In the genomic region with DNA sequence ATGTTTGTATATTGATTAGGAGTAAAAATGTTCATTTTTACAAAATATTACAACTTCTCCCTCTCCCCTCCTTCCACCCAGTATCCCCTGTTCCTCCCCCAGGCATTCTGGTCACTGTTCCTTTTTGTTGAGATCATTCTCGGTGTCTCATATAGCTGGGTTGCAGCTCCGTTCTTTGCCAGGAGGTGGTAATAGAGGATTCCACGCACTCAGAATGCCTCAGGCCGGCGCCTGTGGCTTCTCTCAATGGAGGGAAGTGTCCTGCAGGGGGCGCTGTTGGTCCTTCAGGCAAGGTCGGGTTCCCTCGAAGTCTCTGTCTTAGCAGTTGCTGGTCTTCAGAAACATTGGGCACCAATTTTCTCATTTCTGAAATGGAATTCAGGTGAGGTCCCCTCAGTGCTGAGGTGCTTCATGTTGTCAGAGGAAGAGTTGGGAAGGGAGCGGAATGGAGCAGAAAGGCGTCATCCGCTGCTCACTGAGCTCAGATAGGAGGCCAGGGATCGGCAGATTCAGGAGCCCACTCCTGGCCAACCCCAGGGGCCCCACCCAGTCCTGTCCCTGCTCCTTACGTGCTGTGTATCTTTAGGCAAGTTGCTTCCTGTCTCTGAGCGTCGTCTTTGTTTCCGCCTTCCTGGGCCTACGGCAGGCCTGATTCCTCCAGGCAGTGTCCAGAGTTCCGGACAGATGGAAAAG, we compare ENCODE assay signal across 9 cellular contexts. TPM values are rescaled to one million over a fixed set of nuclear protein-coding genes. Genes with fewer than 3 reads are reported as not detected.
A peak's percentile ranks its signal among the peaks of the same experiment; 100 is the strongest.
DNase-seq lines count a peak whose midpoint lies in the region; ATAC-seq and TF ChIP-seq lines count a peak whose summit lies in the region.
"Had no signal": no experiment of that assay in that cellular context is flagged by ENCODE, and none has a peak within 500 bp of the region (broad histone marks: within the 10 kb centered on the region; RNA-seq: fewer than 3 reads in every experiment).

No MANE protein-coding gene starts in this region.

- ATAC-seq in CD8-positive, alpha-beta T cell, result peak; percentile 48
- ATAC-seq in GM21619 (IDR thresholded peaks at IDR 0.05; ENCODE audit: unreplicated experiment) (no peak), HG02759 (IDR thresholded peaks at IDR 0.05; ENCODE audit: unreplicated experiment) (no peak)
- ATAC-seq: left colon had no signal

- no peaks in the 10 kb centered on the region for H3K9me3 Mint-ChIP-seq in CD8-positive, alpha-beta T cell
- peaks cover 5% of the 10 kb centered on the region for H3K9me3 Mint-ChIP-seq in activated CD4-positive, alpha-beta T cell treated with anti-CD3 and anti-CD28 coated beads, Interleukin-2, amount 10 ng/mL, durations not matched to agents 7 days and 5 days

- intact Hi-C loops in CD8-positive, alpha-beta T cell (cut with DNase I, micrococcal nuclease), result no loop called here

- H3K4me3 ChIP-seq in CD8-positive, alpha-beta T cell (ENCODE audit: low read depth, low read length), result no peak overlapping the region
- no peak overlapping the region for H3K4me3 ChIP-seq in Jurkat, Clone E6-1 (ENCODE audit: low read length)
- H3K4me3 ChIP-seq in coronary artery, result no peak overlapping the region

- no peaks in the 10 kb centered on the region for H3K27me3 ChIP-seq in CD8-positive, alpha-beta T cell (ENCODE audit: insufficient read depth, low read length)

- no peak overlapping the region for H3K27ac Mint-ChIP-seq in CD8-positive, alpha-beta T cell
- no peak overlapping the region for H3K27ac Mint-ChIP-seq in activated CD4-positive, alpha-beta T cell treated with anti-CD3 and anti-CD28 coated beads, Interleukin-2, amount 10 ng/mL, durations not matched to agents 7 days and 5 days

- H3K9me3 ChIP-seq in CD8-positive, alpha-beta T cell (ENCODE audit: low read length), result no peaks in the 10 kb centered on the region

- CTCF ChIA-PET in CD8-positive, alpha-beta T cell (lab: Charles Lee), result interaction anchor here (0.5 to 1.2 kb wide), 3 partner anchors 9 to 1250 kb away, joined by 3 to 4 read pairs (median 3); no protein-coding TSS in a partner anchor
- CTCF ChIA-PET in activated CD4-positive, alpha-beta T cell treated with anti-CD3 and anti-CD28 coated beads, Interleukin-2, amount 10 ng/mL, durations not matched to agents 7 days and 5 days (lab: Charles Lee), result no interaction called here

- H3K27ac ChIP-seq in CD8-positive, alpha-beta T cell (ENCODE audit: low read depth, low read length), result no peak overlapping the region
- no peak overlapping the region for H3K27ac ChIP-seq in coronary artery

- peaks cover 7% of the 10 kb centered on the region for H3K4me1 ChIP-seq in CD8-positive, alpha-beta T cell (ENCODE audit: insufficient read depth, low read length)

- H3K36me3 ChIP-seq in CD8-positive, alpha-beta T cell (ENCODE audit: insufficient read depth, low read length), result no peaks in the 10 kb centered on the region

- H3K27me3 Mint-ChIP-seq in CD8-positive, alpha-beta T cell (ENCODE audit: low read depth), result no peaks in the 10 kb centered on the region
- peaks cover 7% of the 10 kb centered on the region for H3K27me3 Mint-ChIP-seq in activated CD4-positive, alpha-beta T cell treated with anti-CD3 and anti-CD28 coated beads, Interleukin-2, amount 10 ng/mL, durations not matched to agents 7 days and 5 days

- TF ChIP-seq CTCF in CD8-positive, alpha-beta T cell (IDR thresholded peaks at IDR 0.05), result peak; percentile 54
- TF ChIP-seq CTCF in coronary artery (IDR thresholded peaks at IDR 0.05), result no peak

- POLR2A ChIA-PET in CD8-positive, alpha-beta T cell (lab: Charles Lee), result no interaction called here
- POLR2A ChIA-PET in activated CD4-positive, alpha-beta T cell treated with anti-CD3 and anti-CD28 coated beads, Interleukin-2, amount 10 ng/mL, durations not matched to agents 7 days and 5 days (lab: Charles Lee), result no interaction called here

- peak in 6 of 7 experiments; percentile 11 to 71 (median 31) for DNase-seq in CD8-positive, alpha-beta T cell
- DNase-seq in Jurkat, Clone E6-1 (ENCODE audit: low read depth, low spot score), result peak; percentile 64
- peak; percentile 55 for DNase-seq in activated CD4-positive, alpha-beta T cell treated with anti-CD3 and anti-CD28 coated beads, Interleukin-2, amount 10 ng/mL, durations not matched to agents 7 days and 5 days
- peak; percentile 15 for DNase-seq in fibroblast of peridontal ligament (ENCODE audit: extremely low read depth)
- peak; percentile 68 to 76 for DNase-seq in stimulated activated CD4-positive, alpha-beta T cell treated with anti-CD3 and anti-CD28 coated beads, Interleukin-15, amount 100 ng/mL, for 48 hours (ENCODE audit: low read depth in 2 of 2)
- no peak for DNase-seq in coronary artery (ENCODE audit: low spot score)

- peaks cover 36% of the 10 kb centered on the region for H3K36me3 Mint-ChIP-seq in CD8-positive, alpha-beta T cell
- H3K36me3 Mint-ChIP-seq in activated CD4-positive, alpha-beta T cell treated with anti-CD3 and anti-CD28 coated beads, Interleukin-2, amount 10 ng/mL, durations not matched to agents 7 days and 5 days (ENCODE audit: low read depth), result peaks cover 18% of the 10 kb centered on the region

- no peak overlapping the region for H3K4me3 Mint-ChIP-seq in CD8-positive, alpha-beta T cell
- H3K4me3 Mint-ChIP-seq in activated CD4-positive, alpha-beta T cell treated with anti-CD3 and anti-CD28 coated beads, Interleukin-2, amount 10 ng/mL, durations not matched to agents 7 days and 5 days, result no peak overlapping the region

- peaks cover 24% of the 10 kb centered on the region for H3K4me1 Mint-ChIP-seq in CD8-positive, alpha-beta T cell (ENCODE audit: low read depth)
- H3K4me1 Mint-ChIP-seq in activated CD4-positive, alpha-beta T cell treated with anti-CD3 and anti-CD28 coated beads, Interleukin-2, amount 10 ng/mL, durations not matched to agents 7 days and 5 days, result peaks cover 8% of the 10 kb centered on the region

RNA-seq across cellular contexts. Expression of a gene that starts 10.3 kb away (rescaled TPM):
- under 1 TPM in 1 of 2 experiments, not detected in 1; 0.33 TPM for total RNA-seq in CD8-positive, alpha-beta T cell
- 1.1 TPM for polyA plus RNA-seq in Jurkat, Clone E6-1 (2012; ENCODE audit: insufficient read depth, insufficient read length)
- not detected for total RNA-seq in activated CD4-positive, alpha-beta T cell treated with anti-CD3 and anti-CD28 coated beads, Interleukin-2, amount 10 ng/mL, durations not matched to agents 7 days and 5 days

RNA-seq across cellular contexts. Expression of a gene that starts 10.7 kb away (rescaled TPM):
- total RNA-seq in CD8-positive, alpha-beta T cell, result 100 to 1,000 TPM in 1 of 2 experiments, 10 to 100 TPM in 1; 96.7 to 104 TPM
- polyA plus RNA-seq in Jurkat, Clone E6-1 (2012; ENCODE audit: insufficient read depth, insufficient read length), result 56.6 TPM
- total RNA-seq in activated CD4-positive, alpha-beta T cell treated with anti-CD3 and anti-CD28 coated beads, Interleukin-2, amount 10 ng/mL, durations not matched to agents 7 days and 5 days, result 10 to 100 TPM; 57.8 to 64.9 TPM

RNA-seq across cellular contexts. Expression of a gene that starts 24.0 kb away (rescaled TPM):
- total RNA-seq in CD8-positive, alpha-beta T cell, result 1 to 10 TPM; 8.8 to 9.9 TPM
- 33.1 TPM for polyA plus RNA-seq in Jurkat, Clone E6-1 (2012; ENCODE audit: insufficient read depth, insufficient read length)
- 10 to 100 TPM; 35.7 to 42.0 TPM for total RNA-seq in activated CD4-positive, alpha-beta T cell treated with anti-CD3 and anti-CD28 coated beads, Interleukin-2, amount 10 ng/mL, durations not matched to agents 7 days and 5 days

RNA-seq across cellular contexts. Expression of a gene that starts 26.7 kb away (rescaled TPM):
- not detected for total RNA-seq in CD8-positive, alpha-beta T cell
- not detected for polyA plus RNA-seq in Jurkat, Clone E6-1 (2012; ENCODE audit: insufficient read depth, insufficient read length)
- total RNA-seq in activated CD4-positive, alpha-beta T cell treated with anti-CD3 and anti-CD28 coated beads, Interleukin-2, amount 10 ng/mL, durations not matched to agents 7 days and 5 days, result not detected
- total RNA-seq: left colon had no signal

RNA-seq across cellular contexts. Expression of a gene that starts 54.3 kb away (rescaled TPM):
- total RNA-seq in CD8-positive, alpha-beta T cell, result under 1 TPM; 0.08 to 0.39 TPM
- not detected for polyA plus RNA-seq in Jurkat, Clone E6-1 (2012; ENCODE audit: insufficient read depth, insufficient read length)
- not detected for total RNA-seq in activated CD4-positive, alpha-beta T cell treated with anti-CD3 and anti-CD28 coated beads, Interleukin-2, amount 10 ng/mL, durations not matched to agents 7 days and 5 days
